ENCODE assay signal across 1 cellular context in the genomic region with DNA sequence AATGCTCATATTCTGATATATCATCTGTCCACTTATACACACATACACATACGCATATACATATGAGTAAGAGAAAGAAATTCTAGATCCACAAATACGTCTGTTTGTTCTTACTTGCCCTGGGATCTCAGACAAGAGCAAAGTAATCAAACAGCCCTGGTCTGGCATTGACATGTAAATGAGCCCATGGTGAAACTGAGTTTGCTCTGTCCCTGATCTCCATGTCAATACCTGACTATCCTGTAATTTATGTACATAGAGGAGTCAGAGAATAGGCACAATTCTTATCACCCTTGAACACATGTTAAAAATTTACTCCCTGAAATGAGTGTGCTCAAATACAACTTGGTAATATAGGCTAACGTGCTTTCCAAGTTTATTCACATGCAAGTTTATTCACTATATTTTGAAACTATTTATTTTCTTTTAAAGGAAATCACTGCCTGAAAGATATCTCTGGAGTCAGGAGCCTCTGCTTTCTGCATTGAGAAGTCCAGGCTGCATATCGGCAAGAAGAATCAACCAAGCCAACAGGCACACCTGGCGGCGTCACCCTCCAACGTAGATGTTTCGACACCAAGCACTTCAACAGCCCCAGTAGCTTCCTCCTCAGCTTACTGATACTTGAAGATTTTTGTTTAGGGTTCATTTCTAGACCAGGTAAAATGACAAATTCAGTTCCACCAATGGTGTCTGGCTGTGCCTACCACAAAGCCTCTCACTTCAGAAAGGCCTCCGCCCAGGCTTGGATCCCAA.
TF ChIP-seq lines count a peak whose summit lies in the region.

No MANE protein-coding gene starts in this region.

TF ChIP-seq in SK-N-SH, 30 proteins besides CTCF, POLR2A, EP300 and RAD21 (continued from another document):
- TF ChIP-seq USF1 (IDR thresholded peaks at IDR 0.05; ENCODE audit: borderline replicate concordance, low read depth) (no peak), YY1 (IDR thresholded peaks at IDR 0.05; ENCODE audit: low read depth) (no peak), MXI1 (IDR thresholded peaks at IDR 0.05; ENCODE audit: low read depth, low read length) (no peak), GATA2 (CRISPR knock-in tag; IDR thresholded peaks at IDR 0.05) (no peak)
- TF ChIP-seq, protein P1, sequence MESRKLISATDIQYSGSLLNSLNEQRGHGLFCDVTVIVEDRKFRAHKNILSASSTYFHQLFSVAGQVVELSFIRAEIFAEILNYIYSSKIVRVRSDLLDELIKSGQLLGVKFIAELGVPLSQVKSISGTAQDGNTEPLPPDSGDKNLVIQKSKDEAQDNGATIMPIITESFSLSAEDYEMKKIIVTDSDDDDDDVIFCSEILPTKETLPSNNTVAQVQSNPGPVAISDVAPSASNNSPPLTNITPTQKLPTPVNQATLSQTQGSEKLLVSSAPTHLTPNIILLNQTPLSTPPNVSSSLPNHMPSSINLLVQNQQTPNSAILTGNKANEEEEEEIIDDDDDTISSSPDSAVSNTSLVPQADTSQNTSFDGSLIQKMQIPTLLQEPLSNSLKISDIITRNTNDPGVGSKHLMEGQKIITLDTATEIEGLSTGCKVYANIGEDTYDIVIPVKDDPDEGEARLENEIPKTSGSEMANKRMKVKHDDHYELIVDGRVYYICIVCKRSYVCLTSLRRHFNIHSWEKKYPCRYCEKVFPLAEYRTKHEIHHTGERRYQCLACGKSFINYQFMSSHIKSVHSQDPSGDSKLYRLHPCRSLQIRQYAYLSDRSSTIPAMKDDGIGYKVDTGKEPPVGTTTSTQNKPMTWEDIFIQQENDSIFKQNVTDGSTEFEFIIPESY (IDR thresholded peaks at IDR 0.05; ENCODE audit: borderline replicate concordance, low read depth): no peak
